8 cellular contexts compared by ENCODE assay signal in the genomic region with DNA sequence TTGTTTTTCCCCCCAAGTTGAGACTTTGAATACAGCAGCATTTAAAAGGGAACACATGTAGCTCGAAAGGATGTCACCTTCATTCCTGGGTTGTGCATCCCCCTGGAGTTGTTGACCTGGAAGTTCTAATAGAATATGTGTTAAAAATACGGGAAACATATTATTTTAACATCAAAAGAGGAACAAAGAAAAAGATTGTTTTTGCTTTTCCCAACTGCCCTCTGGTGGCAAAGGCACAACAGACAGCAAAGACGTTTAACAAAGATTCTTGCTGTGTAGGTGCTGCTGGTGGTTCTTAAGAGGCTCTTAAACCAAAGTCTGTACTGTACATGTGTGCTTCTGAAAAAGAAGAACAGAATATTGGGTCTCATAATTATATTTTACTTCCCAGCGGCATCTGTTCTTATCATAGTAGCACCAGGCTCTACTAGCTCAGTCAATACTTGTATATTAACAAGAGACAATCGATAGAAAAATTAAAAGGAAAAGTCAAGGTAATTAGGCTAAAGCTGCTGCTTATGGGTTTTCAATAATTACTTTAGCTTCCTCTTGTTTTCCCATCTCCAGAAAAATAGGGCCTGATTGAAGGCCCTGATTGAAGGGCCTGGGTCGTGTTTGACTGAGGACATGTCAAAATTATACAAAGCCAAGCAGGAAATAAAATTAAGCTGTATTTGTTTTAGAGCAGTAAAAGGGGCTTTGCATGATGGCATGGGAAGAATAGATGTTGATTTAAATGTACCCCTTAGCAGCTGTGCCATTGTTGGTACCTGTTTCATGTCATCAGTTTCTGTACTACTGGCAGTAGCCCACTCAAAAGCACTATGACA.
DNase-seq lines count a peak whose midpoint lies in the region; ATAC-seq and TF ChIP-seq lines count a peak whose summit lies in the region.

No MANE protein-coding gene starts in this region.

- DNase-seq in Calu3, result peak; percentile 30
- DNase-seq in KBM-7, result peak; percentile 39
- no peak for DNase-seq in right lobe of liver
- no peak for DNase-seq in dedifferentiated amniotic fluid mesenchymal stem cell (ENCODE audit: extremely low spot score)

- no TSS peak for BruUV-seq in Calu3 (replicated peaks; lab: Mats Ljungman, UMichigan)

- no peaks in the 10 kb centered on the region for H3K9me3 ChIP-seq in right lobe of liver

- ATAC-seq in right lobe of liver (no peak), GM19455 (IDR thresholded peaks at IDR 0.05; ENCODE audit: unreplicated experiment) (no peak), GM21717 (IDR thresholded peaks at IDR 0.05; ENCODE audit: unreplicated experiment) (no peak), HG02610 (IDR thresholded peaks at IDR 0.05; ENCODE audit: unreplicated experiment) (no peak)

- intact Hi-C loops in Calu3 (cut with micrococcal nuclease; ENCODE audit: unreplicated experiment), result no loop called here
- intact Hi-C loops in right lobe of liver (cut with DNase I), result no loop called here

- H3K4me1 ChIP-seq in right lobe of liver, result no peaks in the 10 kb centered on the region

- H3K36me3 ChIP-seq in right lobe of liver, result no peaks in the 10 kb centered on the region

- in situ Hi-C loops in KBM-7 (cut with MboI; ENCODE audit: low pct_unique_long_range_greater_than_20kb, low sequenced_read_pairs), result no loop called here

- peak; percentile 53 for TF ChIP-seq CTCF in Calu3 (IDR thresholded peaks at IDR 0.05; ENCODE audit: unreplicated experiment)
- peak; percentile 47 for TF ChIP-seq CTCF in WI38 (IDR thresholded peaks at IDR 0.05; ENCODE audit: low read depth, low read length)
- TF ChIP-seq CTCF in right lobe of liver (IDR thresholded peaks at IDR 0.05), result peak; percentile 15 to 41 (median 22)

- no peak overlapping the region for H3K4me3 Mint-ChIP-seq in Calu3 (ENCODE audit: low read depth, unreplicated experiment)

- CTCF ChIA-PET in Calu3 (lab: Charles Lee), result interaction anchor here (0.9 to 1.5 kb wide), 2 partner anchors 110 to 178 kb away, joined by 4 to 5 read pairs; no protein-coding TSS in a partner anchor

- TF ChIP-seq POLR2A in right lobe of liver (IDR thresholded peaks at IDR 0.05), result no peak

- no peak overlapping the region for H3K4me3 ChIP-seq in WI38 (ENCODE audit: low read depth, low read length)
- no peak overlapping the region for H3K4me3 ChIP-seq in right lobe of liver

- no peaks in the 10 kb centered on the region for H3K9me3 Mint-ChIP-seq in Calu3 (ENCODE audit: low read depth, unreplicated experiment)

- H3K27me3 Mint-ChIP-seq in Calu3 (ENCODE audit: unreplicated experiment), result no peaks in the 10 kb centered on the region

- no peaks in the 10 kb centered on the region for H3K36me3 Mint-ChIP-seq in Calu3 (ENCODE audit: insufficient read depth, unreplicated experiment)

- H3K27me3 ChIP-seq in right lobe of liver, result no peaks in the 10 kb centered on the region

- peaks cover 63% of the 10 kb centered on the region for H3K4me1 Mint-ChIP-seq in Calu3 (ENCODE audit: low read depth, unreplicated experiment)

- H3K27ac ChIP-seq in right lobe of liver, result no peak overlapping the region

- WGBS in right lobe of liver (ENCODE audit: insufficient coverage, low coverage, low lambda C conversion rate, missing lambda C conversion rate), result 71% methylated on average over 6 of the region's 6 CpGs

- H3K27ac Mint-ChIP-seq in Calu3 (ENCODE audit: unreplicated experiment), result no peak overlapping the region

Comparison
In these comparisons a context has a peak if more than half of its experiments do, and no peak if none do; other contexts are left out.
1. DNase-seq: peak in Calu3 (single experiment) and KBM-7 (single experiment); none in right lobe of liver (0 of 3) and dedifferentiated amniotic fluid mesenchymal stem cell (single experiment).
2. Peak in every context shown above with its lines, with median percentiles within 50 percentile points of each other: CTCF ChIP-seq.